Comparison of ENCODE assay signal across 3 cellular contexts in genomic region chr4:61192392-61192791, GRCh38. TPM values are rescaled to one million over a fixed set of nuclear protein-coding genes. Genes with fewer than 3 reads are reported as not detected.
"Had no signal": no experiment of that assay in that cellular context is flagged by ENCODE, and none has a peak within 500 bp of the region (broad histone marks: within the 10 kb centered on the region; RNA-seq: fewer than 3 reads in every experiment).

No MANE protein-coding gene starts in this region.

- ATAC-seq: GM12878 had no signal

- H3K4me3 ChIP-seq: GM12878 had no signal

- DNase-seq: GDM1, GF-D8 had no signal

RNA-seq across cellular contexts. Expression of gene ADGRL3, which starts 7.7 kb away (rescaled TPM):
- total RNA-seq: GM12878 had no signal
